In genomic region chr3:152836269-152836668, GRCh38 we compare ENCODE assay signal across 9 cellular contexts. TPM values are rescaled to one million over a fixed set of nuclear protein-coding genes. Genes with fewer than 3 reads are reported as not detected.
DNase-seq lines count a peak whose midpoint lies in the region; ATAC-seq and TF ChIP-seq lines count a peak whose summit lies in the region.
"Had no signal": no experiment of that assay in that cellular context is flagged by ENCODE, and none has a peak within 500 bp of the region (broad histone marks: within the 10 kb centered on the region; RNA-seq: fewer than 3 reads in every experiment).

No MANE protein-coding gene starts in this region.

- H3K36me3 Mint-ChIP-seq in CD4-positive, alpha-beta memory T cell, result no peaks in the 10 kb centered on the region
- H3K36me3 Mint-ChIP-seq in osteocyte (ENCODE audit: unreplicated experiment), result no peaks in the 10 kb centered on the region

- no peak for DNase-seq in CD4-positive, alpha-beta memory T cell
- DNase-seq in PC-3 (no peak), epithelial cell of esophagus (ENCODE audit: low read depth) (no peak), osteocyte (ENCODE audit: extremely low spot score, unreplicated experiment) (no peak), DMS114 treated with DMSO at 0.1 percent for 48 hours (lab: John Stamatoyannopoulos, UW; ENCODE audit: unreplicated experiment) (no peak), OCI-M1 (lab: John Stamatoyannopoulos, UW) (no peak)
- DNase-seq: stimulated activated CD4-positive, alpha-beta T cell treated with anti-CD3 and anti-CD28 coated beads, Interleukin-15, amount 100 ng/mL, for 24 hours had no signal

- no peaks in the 10 kb centered on the region for H3F3A ChIP-seq in PC-3 (ENCODE audit: low read length, unreplicated experiment)

- H3K27me3 ChIP-seq in CD4-positive, alpha-beta memory T cell (ENCODE audit: insufficient read depth, low read length), result no peaks in the 10 kb centered on the region
- H3K27me3 ChIP-seq in PC-3 (ENCODE audit: low read length), result peaks cover 52% of the 10 kb centered on the region

- no peak overlapping the region for H3K27ac ChIP-seq in CD4-positive, alpha-beta memory T cell (ENCODE audit: low read depth, low read length)
- H3K27ac ChIP-seq in PC-3 (ENCODE audit: low read length), result no peak overlapping the region

- no peak overlapping the region for H3K9ac ChIP-seq in PC-3 (ENCODE audit: low read length)

- H3K9me3 ChIP-seq in CD4-positive, alpha-beta memory T cell (ENCODE audit: control insufficient read depth in 1 of 2, low read length in 2 of 2), result no peaks in the 10 kb centered on the region
- H3K9me3 ChIP-seq in PC-3 (ENCODE audit: low read length), result no peaks in the 10 kb centered on the region

- no peaks in the 10 kb centered on the region for H3K9me2 ChIP-seq in PC-3 (replicated peaks; ENCODE audit: low read length)

- POLR2A ChIA-PET in CD4-positive, alpha-beta memory T cell (lab: Charles Lee; ENCODE audit: partially characterized antibody), result no interaction called here
- POLR2A ChIA-PET in PC-3 (lab: Charles Lee; ENCODE audit: unreplicated experiment), result interaction anchor here (0.6 kb wide), 1 partner anchor 990 kb away, joined by 7 read pairs; no protein-coding TSS in a partner anchor

- peak overlapping the region; percentile 90 for H3K4me2 ChIP-seq in PC-3 (ENCODE audit: low read length)

- TF ChIP-seq CTCF in PC-3 (conservative IDR thresholded peaks at IDR 0.05; ENCODE audit: low read depth, low read length) (no peak), epithelial cell of esophagus (IDR thresholded peaks at IDR 0.05; ENCODE audit: insufficient read depth, low read depth, low read length, missing control alignments) (no peak), osteocyte (IDR thresholded peaks at IDR 0.05) (no peak)

- H3K27ac Mint-ChIP-seq in CD4-positive, alpha-beta memory T cell, result no peak overlapping the region
- H3K27ac Mint-ChIP-seq in osteocyte (ENCODE audit: unreplicated experiment), result no peak overlapping the region

- H3K4me3 Mint-ChIP-seq in CD4-positive, alpha-beta memory T cell, result peak overlapping the region in 5 of 8 donors; percentile 6 to 80 (median 53)
- peak overlapping the region; percentile 87 for H3K4me3 Mint-ChIP-seq in osteocyte (ENCODE audit: unreplicated experiment)

- H3K36me3 ChIP-seq in CD4-positive, alpha-beta memory T cell (ENCODE audit: insufficient read depth, low read length), result no peaks in the 10 kb centered on the region
- no peaks in the 10 kb centered on the region for H3K36me3 ChIP-seq in PC-3 (ENCODE audit: low read depth, low read length)

- no peak overlapping the region for H3K4me3 ChIP-seq in CD4-positive, alpha-beta memory T cell (ENCODE audit: low read length in 2 of 2)
- H3K4me3 ChIP-seq in PC-3 (ENCODE audit: low read length), result no peak overlapping the region
- H3K4me3 ChIP-seq in epithelial cell of esophagus (ENCODE audit: low read length), result peak overlapping the region; percentile 92

- H3K4me1 Mint-ChIP-seq in CD4-positive, alpha-beta memory T cell, result peaks cover 4 to 25% (median 8%) of the 10 kb centered on the region in 4 donors
- peaks cover 24% of the 10 kb centered on the region for H3K4me1 Mint-ChIP-seq in osteocyte (ENCODE audit: unreplicated experiment)

- BruUV-seq in PC-3 (replicated peaks; lab: Mats Ljungman, UMichigan), result no TSS peak

- ATAC-seq in PC-3 (no peak), HG03196 (IDR thresholded peaks at IDR 0.05; ENCODE audit: unreplicated experiment) (no peak), HG03354 (IDR thresholded peaks at IDR 0.05; ENCODE audit: poor library complexity, severe bottlenecking, unreplicated experiment) (no peak)

- intact Hi-C loops in CD4-positive, alpha-beta memory T cell (cut with micrococcal nuclease), result no loop called here
- intact Hi-C loops in PC-3 (cut with micrococcal nuclease), result loop anchor here (5.0 to 10.0 kb wide), 3 partner anchors 101 to 361 kb away; no protein-coding TSS in a partner anchor

- no peaks in the 10 kb centered on the region for H3K79me2 ChIP-seq in PC-3 (ENCODE audit: low read length)

- CTCF ChIA-PET in CD4-positive, alpha-beta memory T cell (lab: Charles Lee; ENCODE audit: partially characterized antibody), result no interaction called here
- CTCF ChIA-PET in PC-3 (lab: Charles Lee), result no interaction called here

- no peaks in the 10 kb centered on the region for H4K20me1 ChIP-seq in PC-3 (ENCODE audit: low read length)

- peaks cover 3% of the 10 kb centered on the region for H3K4me1 ChIP-seq in CD4-positive, alpha-beta memory T cell (ENCODE audit: insufficient read depth, low read length)
- no peaks in the 10 kb centered on the region for H3K4me1 ChIP-seq in PC-3 (ENCODE audit: insufficient read depth, low read length)

- H3K27me3 Mint-ChIP-seq in CD4-positive, alpha-beta memory T cell, result peaks cover 21 to 22% of the 10 kb centered on the region in 2 donors
- peaks cover 67% of the 10 kb centered on the region for H3K27me3 Mint-ChIP-seq in osteocyte (ENCODE audit: unreplicated experiment)

- H3K9me3 Mint-ChIP-seq in CD4-positive, alpha-beta memory T cell, result peaks cover 0 to 4% (median 0%) of the 10 kb centered on the region in 8 donors
- no peaks in the 10 kb centered on the region for H3K9me3 Mint-ChIP-seq in osteocyte (ENCODE audit: unreplicated experiment)

- no peak overlapping the region for H2AFZ ChIP-seq in PC-3 (ENCODE audit: low read length)

RNA-seq across cellular contexts. Expression of gene P2RY1, which starts 1.3 kb away (rescaled TPM):
- under 1 TPM; 0.08 to 0.09 TPM for total RNA-seq in CD4-positive, alpha-beta memory T cell
- not detected for polyA plus RNA-seq in CD4-positive, alpha-beta memory T cell
- total RNA-seq in PC-3 (2014; rRNA removed) (0.29 and 0.81 TPM in 2 replicates), osteocyte (0.67 and 0.91 TPM in 2 replicates)
